In genomic region chr9:36892279-36892678, GRCh38 we compare ENCODE assay signal across 18 cellular contexts.
"Had no signal": no experiment of that assay in that cellular context is flagged by ENCODE, and none has a peak within 500 bp of the region (broad histone marks: within the 10 kb centered on the region; RNA-seq: fewer than 3 reads in every experiment).

No MANE protein-coding gene starts in this region.

- H3K9me3 Mint-ChIP-seq: activated CD4-positive, alpha-beta memory T cell treated with anti-CD3 and anti-CD28 coated beads, Interleukin-2, amount 10 ng/mL, durations not matched to agents 7 days and 5 days; nephron had no signal

- H3K4me1 ChIP-seq: ascending aorta, esophagus muscularis mucosa, heart right ventricle, spleen, thyroid gland had no signal

- H3K27ac Mint-ChIP-seq: activated CD4-positive, alpha-beta memory T cell treated with anti-CD3 and anti-CD28 coated beads, Interleukin-2, amount 10 ng/mL, durations not matched to agents 7 days and 5 days; activated CD8-positive, alpha-beta memory T cell treated with anti-CD3 and anti-CD28 coated beads, Interleukin-2, amount 10 ng/mL, durations not matched to agents 7 days and 5 days; nephron had no signal

- H3K27me3 ChIP-seq: ascending aorta, thyroid gland had no signal

- ATAC-seq: activated CD8-positive, alpha-beta memory T cell treated with anti-CD3 and anti-CD28 coated beads, Interleukin-2, amount 10 ng/mL, durations not matched to agents 7 days and 5 days; heart right ventricle had no signal

- DNase-seq: activated CD4-positive, alpha-beta memory T cell treated with anti-CD3 and anti-CD28 coated beads, Interleukin-2, amount 10 ng/mL, durations not matched to agents 7 days and 5 days; activated CD4-positive, alpha-beta T cell treated with anti-CD3 and anti-CD28 coated beads for 48 hours; activated CD4-positive, CD25-positive, alpha-beta regulatory T cell; activated CD8-positive, alpha-beta memory T cell treated with anti-CD3 and anti-CD28 coated beads, Interleukin-2, amount 10 ng/mL, durations not matched to agents 7 days and 5 days; activated naive CD4-positive, alpha-beta T cell treated with anti-CD3 and anti-CD28 coated beads, Interleukin-2, amount 50 U/mL, for 16 hours; cerebellar nuclear complex; cortex of kidney; heart right ventricle; nucleus accumbens; stimulated activated CD4-positive, alpha-beta T cell treated with anti-CD3 and anti-CD28 coated beads, Interleukin-4, amount 100 ng/mL, for 4 hours; stimulated activated naive CD4-positive, alpha-beta T cell; T-helper 9 cell; thyroid gland had no signal

- H3K4me3 Mint-ChIP-seq: activated CD4-positive, alpha-beta memory T cell treated with anti-CD3 and anti-CD28 coated beads, Interleukin-2, amount 10 ng/mL, durations not matched to agents 7 days and 5 days; activated CD8-positive, alpha-beta memory T cell treated with anti-CD3 and anti-CD28 coated beads, Interleukin-2, amount 10 ng/mL, durations not matched to agents 7 days and 5 days; nephron had no signal

- H3K36me3 ChIP-seq: ascending aorta, esophagus muscularis mucosa, heart right ventricle, thyroid gland had no signal

- FAIRE-seq: urothelium cell line had no signal

- H3K4me1 Mint-ChIP-seq: activated CD4-positive, alpha-beta memory T cell treated with anti-CD3 and anti-CD28 coated beads, Interleukin-2, amount 10 ng/mL, durations not matched to agents 7 days and 5 days; activated CD8-positive, alpha-beta memory T cell treated with anti-CD3 and anti-CD28 coated beads, Interleukin-2, amount 10 ng/mL, durations not matched to agents 7 days and 5 days; nephron had no signal

- H3K36me3 Mint-ChIP-seq: activated CD8-positive, alpha-beta memory T cell treated with anti-CD3 and anti-CD28 coated beads, Interleukin-2, amount 10 ng/mL, durations not matched to agents 7 days and 5 days had no signal

- H3K4me3 ChIP-seq: ascending aorta, esophagus muscularis mucosa, heart right ventricle, spleen, thyroid gland had no signal

- H3K27ac ChIP-seq: ascending aorta, esophagus muscularis mucosa, heart right ventricle, spleen, thyroid gland had no signal
